Comparison of ENCODE assay signal across 2 cellular contexts in genomic region chrX:2330910-2331309, GRCh38.
TF ChIP-seq lines count a peak whose summit lies in the region.

No MANE protein-coding gene starts in this region.

TF ChIP-seq in HepG2, 621 proteins besides CTCF, POLR2A, EP300 and RAD21:
- TF ChIP-seq PRDM10 (CRISPR knock-in tag; IDR thresholded peaks at IDR 0.05; ENCODE audit: low read depth) (no peak), ZNF629 (CRISPR knock-in tag; conservative IDR thresholded peaks at IDR 0.05) (peak; percentile 86)

TF ChIP-seq in GM23338, 12 proteins besides CTCF, POLR2A, EP300 and RAD21 (continued from another document):
- no peak for TF ChIP-seq ZNF462 (CRISPR knock-in tag; IDR thresholded peaks at IDR 0.05)
- TF ChIP-seq EZH2 (IDR thresholded peaks at IDR 0.05; ENCODE audit: low read depth, unreplicated experiment), result no peak
